ENCODE assay signal across 1 cellular context in the genomic region with DNA sequence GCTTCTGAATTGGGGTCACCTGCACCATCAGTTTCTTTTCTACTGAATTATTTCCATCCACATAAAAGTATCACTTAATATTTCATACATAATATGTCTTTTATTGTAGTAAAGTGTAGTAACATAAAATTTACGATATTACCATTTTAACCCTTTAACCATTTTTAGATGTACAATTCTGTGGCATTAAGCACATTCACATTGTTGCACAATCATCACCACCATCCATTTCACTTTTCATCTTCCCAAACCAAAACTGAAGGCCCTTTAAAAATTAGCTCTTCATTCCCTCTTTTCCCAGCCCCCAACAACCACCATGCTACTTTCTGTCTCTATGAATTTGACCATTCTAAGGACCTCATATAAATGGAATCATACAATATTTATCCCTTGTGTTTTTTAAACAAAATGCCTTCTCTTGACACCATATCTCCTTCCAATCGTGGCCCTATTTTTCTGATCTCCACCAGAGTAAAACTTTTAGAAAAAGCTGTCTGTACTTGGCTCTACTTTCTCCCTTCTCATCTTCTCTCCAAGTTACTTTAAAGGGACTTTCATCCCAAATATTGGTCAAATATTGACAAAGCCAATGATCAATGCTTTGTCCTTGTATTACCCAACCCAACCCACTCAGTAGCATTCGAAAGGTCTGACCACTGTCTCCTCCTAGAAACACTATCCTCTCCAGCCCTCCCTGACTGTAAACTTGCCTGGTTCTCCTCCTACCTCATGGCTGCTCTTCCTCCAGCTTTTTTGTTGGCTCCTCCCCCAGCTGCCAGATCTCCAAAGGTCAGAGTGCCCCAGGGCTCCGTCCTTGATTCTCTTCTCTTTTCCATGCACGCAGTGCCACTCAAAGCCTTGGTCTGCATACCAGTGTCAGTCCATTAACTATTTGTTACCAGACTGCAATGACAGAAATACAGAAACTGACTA.
TF ChIP-seq lines count a peak whose summit lies in the region.

No MANE protein-coding gene starts in this region.

TF ChIP-seq in K562, 482 proteins besides CTCF, POLR2A, EP300 and RAD21 (continued from another document):
- TF ChIP-seq, protein P1, sequence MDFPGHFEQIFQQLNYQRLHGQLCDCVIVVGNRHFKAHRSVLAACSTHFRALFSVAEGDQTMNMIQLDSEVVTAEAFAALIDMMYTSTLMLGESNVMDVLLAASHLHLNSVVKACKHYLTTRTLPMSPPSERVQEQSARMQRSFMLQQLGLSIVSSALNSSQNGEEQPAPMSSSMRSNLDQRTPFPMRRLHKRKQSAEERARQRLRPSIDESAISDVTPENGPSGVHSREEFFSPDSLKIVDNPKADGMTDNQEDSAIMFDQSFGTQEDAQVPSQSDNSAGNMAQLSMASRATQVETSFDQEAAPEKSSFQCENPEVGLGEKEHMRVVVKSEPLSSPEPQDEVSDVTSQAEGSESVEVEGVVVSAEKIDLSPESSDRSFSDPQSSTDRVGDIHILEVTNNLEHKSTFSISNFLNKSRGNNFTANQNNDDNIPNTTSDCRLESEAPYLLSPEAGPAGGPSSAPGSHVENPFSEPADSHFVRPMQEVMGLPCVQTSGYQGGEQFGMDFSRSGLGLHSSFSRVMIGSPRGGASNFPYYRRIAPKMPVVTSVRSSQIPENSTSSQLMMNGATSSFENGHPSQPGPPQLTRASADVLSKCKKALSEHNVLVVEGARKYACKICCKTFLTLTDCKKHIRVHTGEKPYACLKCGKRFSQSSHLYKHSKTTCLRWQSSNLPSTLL (IDR thresholded peaks at IDR 0.05): no peak
- TF ChIP-seq, protein P2, sequence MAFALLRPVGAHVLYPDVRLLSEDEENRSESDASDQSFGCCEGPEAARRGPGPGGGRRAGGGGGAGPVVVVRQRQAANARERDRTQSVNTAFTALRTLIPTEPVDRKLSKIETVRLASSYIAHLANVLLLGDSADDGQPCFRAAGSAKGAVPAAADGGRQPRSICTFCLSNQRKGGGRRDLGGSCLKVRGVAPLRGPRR (CRISPR knock-in tag; IDR thresholded peaks at IDR 0.05): no peak
- 0 out of 2 replicates have a peak, but pooled peaks have one; percentile 22 for TF ChIP-seq ZSCAN29 (IDR thresholded peaks at IDR 0.05)
- TF ChIP-seq SLC30A9 (CRISPR knock-in tag; IDR thresholded peaks at IDR 0.05): no peak
- no peak for TF ChIP-seq MCM7 (IDR thresholded peaks at IDR 0.05)
- TF ChIP-seq ZNF41 (CRISPR knock-in tag; conservative IDR thresholded peaks at IDR 0.05): no peak
- TF ChIP-seq YY1 (IDR thresholded peaks at IDR 0.05; ENCODE audit: borderline replicate concordance in 1 of 3, control insufficient read depth in 1 of 3, extremely low read depth in 1 of 3, insufficient read depth in 3 of 3, insufficient read length in 1 of 3, insufficient replicate concordance in 2 of 3, low read depth in 1 of 3, low read length in 2 of 3): peak in 1 of 3 experiments; percentile 61
- TF ChIP-seq NCOR1 (IDR thresholded peaks at IDR 0.05): no peak
- TF ChIP-seq POLR2H (tag; IDR thresholded peaks at IDR 0.05; ENCODE audit: low read depth): no peak
- TF ChIP-seq MXI1 (IDR thresholded peaks at IDR 0.05; ENCODE audit: low read depth, low read length): no peak
- no peak for TF ChIP-seq NUFIP1 (IDR thresholded peaks at IDR 0.05; ENCODE audit: partially characterized antibody)
- TF ChIP-seq CEBPB (tag; IDR thresholded peaks at IDR 0.05): peak; percentile 98
- no peak for TF ChIP-seq ZNF311 (CRISPR knock-in tag; IDR thresholded peaks at IDR 0.05)
- no peak for TF ChIP-seq SAP30 (IDR thresholded peaks at IDR 0.05; ENCODE audit: borderline replicate concordance, insufficient read depth, low read depth, low read length, poor library complexity, severe bottlenecking)
- TF ChIP-seq SUPT5H (IDR thresholded peaks at IDR 0.05): 0 out of 2 replicates have a peak, but pooled peaks have one; percentile 20
- TF ChIP-seq NR2C2 (CRISPR knock-in tag; IDR thresholded peaks at IDR 0.05): no peak
- TF ChIP-seq NR2C2 (tag; IDR thresholded peaks at IDR 0.05): peak; percentile 50; the same call in 1 of the 2 replicates
- no peak for TF ChIP-seq PRMT5 (CRISPR knock-in tag; IDR thresholded peaks at IDR 0.05)
- TF ChIP-seq TCF7L2 (IDR thresholded peaks at IDR 0.05; ENCODE audit: low read depth, low read length): no peak
- TF ChIP-seq GABPB2 (CRISPR knock-in tag; conservative IDR thresholded peaks at IDR 0.05): no peak
- no peak for TF ChIP-seq TFAM (CRISPR knock-in tag; conservative IDR thresholded peaks at IDR 0.05)
- TF ChIP-seq RBM34 (IDR thresholded peaks at IDR 0.05; ENCODE audit: borderline replicate concordance, insufficient read depth, low read length): no peak
- no peak for TF ChIP-seq SRSF9 (IDR thresholded peaks at IDR 0.05; ENCODE audit: borderline replicate concordance, low read depth, low read length)
- peak; percentile 30; the same call in 1 of the 2 replicates for TF ChIP-seq CUX1 (CRISPR knock-in tag; IDR thresholded peaks at IDR 0.05)
- TF ChIP-seq DPF2 (IDR thresholded peaks at IDR 0.05): 0 out of 2 replicates have a peak, but pooled peaks have one; percentile 31
- TF ChIP-seq ZNF668 (CRISPR knock-in tag; IDR thresholded peaks at IDR 0.05): 0 out of 2 replicates have a peak, but pooled peaks have one; percentile 5
- TF ChIP-seq KLF6 (CRISPR knock-in tag; IDR thresholded peaks at IDR 0.05; ENCODE audit: borderline replicate concordance): no peak
- no peak for TF ChIP-seq MIER1 (IDR thresholded peaks at IDR 0.05; ENCODE audit: low read depth)
- TF ChIP-seq FOXK2 (conservative IDR thresholded peaks at IDR 0.05 in 1 of 2, IDR thresholded peaks at IDR 0.05 in 1 of 2; ENCODE audit: low read depth in 2 of 2): 0 out of 4 replicates have a peak, but pooled peaks of 1 of the 2 experiments have one; percentile 19
- no peak for TF ChIP-seq GTF2A2 (tag; IDR thresholded peaks at IDR 0.05)
TF ChIP-seq in K562: peak in this region for 25.
